ENCODE assay signal across 8 cellular contexts in genomic region chr7:107563761-107564552, GRCh38.
DNase-seq lines count a peak whose midpoint lies in the region; ATAC-seq and TF ChIP-seq lines count a peak whose summit lies in the region.

Gene COG5 (minus strand): TSS chr7:107563920. CDS start chr7:107563896, 24 bp downstream.
Gene DUS4L (plus strand): TSS chr7:107563971. CDS start chr7:107567071, 3,100 bp downstream.

- H3K4me1 Mint-ChIP-seq in activated T-cell treated with anti-CD3 and anti-CD28 coated beads, Interleukin-2, amount 50 U/mL, for 24 hours (ENCODE audit: low read depth) = peaks cover 65% of the 10 kb centered on the region

- no peaks in the 10 kb centered on the region for H3K9me3 ChIP-seq in HUES48 (ENCODE audit: control insufficient read depth, insufficient read depth, low read length)
- no peaks in the 10 kb centered on the region for H3K9me3 ChIP-seq in muscle layer of colon (ENCODE audit: low read length)

- H3K9me3 Mint-ChIP-seq in activated T-cell treated with anti-CD3 and anti-CD28 coated beads, Interleukin-2, amount 50 U/mL, for 24 hours = no peaks in the 10 kb centered on the region

- peak within 1 kb of the TSS; percentile 98 for H3K9ac ChIP-seq in HUES48 (ENCODE audit: low read depth, low read length)
- H3K9ac ChIP-seq in muscle layer of colon (ENCODE audit: low read length) = peak within 1 kb of the TSS; percentile 90

- H3K4me3 ChIP-seq in HUES48 (ENCODE audit: low read depth, low read length) (peak within 1 kb of the TSS; percentile 100), muscle layer of colon (ENCODE audit: low read depth in 1 of 2, low read length in 2 of 2) (peak within 1 kb of the TSS; percentile 95 to 96)

- peak; percentile 83 for TF ChIP-seq POLR2A in erythroblast (IDR thresholded peaks at IDR 0.05; ENCODE audit: low read length)

- H3K4me1 ChIP-seq in HUES48 (ENCODE audit: control insufficient read depth, insufficient read depth, low read length) (peaks cover 13% of the 10 kb centered on the region; the same call in 1 of the 2 replicates), muscle layer of colon (ENCODE audit: insufficient read depth, low read length) (peaks cover 21% of the 10 kb centered on the region)

- peak within 1 kb of the TSS; percentile 98 for H3K27ac Mint-ChIP-seq in activated T-cell treated with anti-CD3 and anti-CD28 coated beads, Interleukin-2, amount 50 U/mL, for 24 hours

- peak within 1 kb of the TSS; percentile 93 for H3K4me3 Mint-ChIP-seq in activated T-cell treated with anti-CD3 and anti-CD28 coated beads, Interleukin-2, amount 50 U/mL, for 24 hours

- DNase-seq in DMS 273 treated with DMSO at 0.1 percent for 48 hours (lab: John Stamatoyannopoulos, UW) (peak; percentile 40), OCI-M2 (lab: John Stamatoyannopoulos, UW; ENCODE audit: unreplicated experiment) (peak; percentile 50), erythroblast (lab: John Stamatoyannopoulos, UW) (peak; percentile 89 to 95)
- DNase-seq in activated T-cell treated with anti-CD3 and anti-CD28 coated beads, Interleukin-2, amount 50 U/mL, for 24 hours = peak; percentile 92
- peak; percentile 72 for DNase-seq in stimulated activated CD8-positive, alpha-beta memory T cell treated with anti-CD3 and anti-CD28 coated beads, Interleukin-7, amount 100 ng/mL, for 24 hours (ENCODE audit: low read depth)

- H3K27me3 Mint-ChIP-seq in activated T-cell treated with anti-CD3 and anti-CD28 coated beads, Interleukin-2, amount 50 U/mL, for 24 hours = no peaks in the 10 kb centered on the region

- H3K27me3 ChIP-seq in HUES48 (ENCODE audit: control insufficient read depth, insufficient read depth, low read length) (no peaks in the 10 kb centered on the region), muscle layer of colon (ENCODE audit: control insufficient read depth in 1 of 2, insufficient read depth in 2 of 2, low read length in 2 of 2) (no peaks in the 10 kb centered on the region)

- peaks cover 44% of the 10 kb centered on the region for H3K36me3 Mint-ChIP-seq in activated T-cell treated with anti-CD3 and anti-CD28 coated beads, Interleukin-2, amount 50 U/mL, for 24 hours (ENCODE audit: low read depth)

- H3K27ac ChIP-seq in HUES48 (ENCODE audit: low read depth, low read length) (peak within 1 kb of the TSS; percentile 95), muscle layer of colon (ENCODE audit: low read depth, low read length) (peak within 1 kb of the TSS; percentile 93)

- peak; percentile 96 for ATAC-seq in GM21423 (IDR thresholded peaks at IDR 0.05; ENCODE audit: unreplicated experiment)

- H3K36me3 ChIP-seq in HUES48 (ENCODE audit: control insufficient read depth, insufficient read depth, low read length) (peaks cover 10% of the 10 kb centered on the region; the same call in 1 of the 2 replicates), muscle layer of colon (ENCODE audit: insufficient read depth, low read length) (no peaks in the 10 kb centered on the region)

Comparison
In these comparisons a context has a peak if more than half of its experiments do, and no peak if none do; other contexts are left out.
1. Peak in every context shown above with its lines: DNase-seq, ATAC-seq, H3K4me3 ChIP-seq and H3K27ac ChIP-seq.
2. DNase-seq: peak in every context shown above with its lines; median percentile 92 in activated T-cell treated with anti-CD3 and anti-CD28 coated beads, Interleukin-2, amount 50 U/mL, for 24 hours; 92 in erythroblast; 72 in stimulated activated CD8-positive, alpha-beta memory T cell treated with anti-CD3 and anti-CD28 coated beads, Interleukin-7, amount 100 ng/mL, for 24 hours; 50 in OCI-M2; 40 in DMS 273 treated with DMSO at 0.1 percent for 48 hours.